23 cellular contexts compared by ENCODE assay signal in genomic region chr15:50577492-50577891, GRCh38. TPM values are rescaled to one million over a fixed set of nuclear protein-coding genes. Genes with fewer than 3 reads are reported as not detected.
"Had no signal": no experiment of that assay in that cellular context is flagged by ENCODE, and none has a peak within 500 bp of the region (broad histone marks: within the 10 kb centered on the region; RNA-seq: fewer than 3 reads in every experiment).

No MANE protein-coding gene starts in this region.

- H3K27me3 ChIP-seq: SJSA1 had no signal

- H3K9me3 ChIP-seq: SJSA1 had no signal

- H3K9ac ChIP-seq: KMS-11 had no signal

- DNase-seq: Kasumi-1, MM.1S, NCI-H1092 treated with DMSO at 0.1 percent for 48 hours, NCI-H1436, NCI-H187, NCI-H2029, NCI-H2081 treated with DMSO at 0.1 percent for 48 hours, NCI-H2171, NCI-H226, NCI-H446, NCI-H510A, NCI-H524 treated with DMSO at 0.1 percent for 48 hours, NCI-H69, NCI-H774, Right ventricle myocardium superior, RPMI8226, SIG-M5 had no signal

- H3K27ac ChIP-seq: KMS-11, SJSA1, SK-N-MC had no signal

- H3K4me3 ChIP-seq: SJSA1, SK-N-MC had no signal

- H3K4me2 ChIP-seq: KMS-11 had no signal

- H3K4me1 ChIP-seq: SJSA1 had no signal

- FAIRE-seq: HTR-8/SVneo, RCC 7860 had no signal

RNA-seq across cellular contexts. Expression of gene USP50, which starts 31.0 kb away (rescaled TPM):
- total RNA-seq: M059J, SJSA1 had no signal
